In the genomic region with DNA sequence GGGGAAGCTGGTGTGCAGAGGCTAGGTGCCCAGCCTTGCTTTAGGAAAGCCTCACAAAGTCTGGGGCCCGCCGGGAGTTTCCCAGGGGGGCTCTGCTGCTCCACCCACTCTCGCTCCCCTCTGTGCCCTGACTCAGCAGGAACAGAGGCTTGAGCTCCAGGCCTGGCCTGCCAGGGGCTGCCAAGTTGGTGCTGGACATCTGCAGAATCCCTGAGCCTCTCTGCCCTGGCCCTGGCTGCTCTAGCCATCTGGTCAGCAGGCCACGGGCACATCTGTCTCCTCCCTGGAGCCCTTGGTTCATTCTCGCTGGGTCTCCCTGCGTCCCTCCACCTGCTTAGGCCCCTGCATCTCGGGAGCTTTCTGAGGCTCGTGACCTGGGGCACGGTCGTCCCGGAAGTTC, we compare ENCODE assay signal across 1 cellular context.
TF ChIP-seq lines count a peak whose summit lies in the region.

No MANE protein-coding gene starts in this region.

TF ChIP-seq in H1, 55 proteins besides CTCF, POLR2A, EP300 and RAD21:
- TF ChIP-seq HDAC6 (IDR thresholded peaks at IDR 0.05; ENCODE audit: low read depth, low read length) (no peak), EZH2 (IDR thresholded peaks at IDR 0.05; ENCODE audit: low read depth, low read length, severe bottlenecking) (no peak), PHF8 (conservative IDR thresholded peaks at IDR 0.05; ENCODE audit: low read depth, low read length) (no peak), CBX5 (IDR thresholded peaks at IDR 0.05; ENCODE audit: low read depth, low read length) (no peak), BCL11A (IDR thresholded peaks at IDR 0.05; ENCODE audit: low read depth in 2 of 2, low read length in 2 of 2) (no peak), CBX8 (IDR thresholded peaks at IDR 0.05; ENCODE audit: borderline replicate concordance, low read depth, low read length) (no peak), JUND (IDR thresholded peaks at IDR 0.05; ENCODE audit: low read length) (no peak), TAF1 (IDR thresholded peaks at IDR 0.05; ENCODE audit: low read depth, low read length) (no peak)
